15 cellular contexts compared by ENCODE assay signal in genomic region chr13:112766336-112766735, GRCh38.
"Had no signal": no experiment of that assay in that cellular context is flagged by ENCODE, and none has a peak within 500 bp of the region (broad histone marks: within the 10 kb centered on the region; RNA-seq: fewer than 3 reads in every experiment).

No MANE protein-coding gene starts in this region.

- H3K36me3 ChIP-seq: ovary, upper lobe of right lung had no signal

- H3K27ac ChIP-seq: esophagus muscularis mucosa, ovary, testis, upper lobe of right lung had no signal

- H3K4me3 Mint-ChIP-seq: activated naive CD8-positive, alpha-beta T cell; nephron; stimulated activated naive CD8-positive, alpha-beta T cell treated with anti-CD3 and anti-CD28 coated beads, Interleukin-15, amount 100 ng/mL, for 72 hours had no signal

- H3K9me3 Mint-ChIP-seq: nephron; stimulated activated naive CD8-positive, alpha-beta T cell treated with anti-CD3 and anti-CD28 coated beads, Interleukin-15, amount 100 ng/mL, for 72 hours had no signal

- H3K27me3 ChIP-seq: dorsolateral prefrontal cortex, esophagus muscularis mucosa, ovary, testis, upper lobe of right lung had no signal

- ATAC-seq: left colon; stimulated activated naive CD8-positive, alpha-beta T cell treated with anti-CD3 and anti-CD28 coated beads, Interleukin-15, amount 100 ng/mL, for 72 hours; upper lobe of right lung had no signal

- H3K9me3 ChIP-seq: esophagus muscularis mucosa, ovary, testis, upper lobe of right lung had no signal

- H3K27me3 Mint-ChIP-seq: activated naive CD8-positive, alpha-beta T cell; stimulated activated naive CD8-positive, alpha-beta T cell treated with anti-CD3 and anti-CD28 coated beads, Interleukin-15, amount 100 ng/mL, for 72 hours had no signal

- DNase-seq: activated CD4-positive, alpha-beta T cell treated with anti-CD3 and anti-CD28 coated beads for 1 hour; activated effector memory CD4-positive, alpha-beta T cell treated with Interleukin-2 at 50 U/mL for 16 hours; anterior cingulate cortex; dorsolateral prefrontal cortex; glutamatergic neuron; left colon; mammary epithelial cell; ovary; stimulated activated CD4-positive, alpha-beta T cell treated with anti-CD3 and anti-CD28 coated beads, Interleukin-2, amount 100 ng/mL, for 48 hours; stimulated activated naive CD8-positive, alpha-beta T cell treated with anti-CD3 and anti-CD28 coated beads, Interleukin-15, amount 100 ng/mL, for 72 hours; testis; upper lobe of right lung had no signal

- H3K4me3 ChIP-seq: dorsolateral prefrontal cortex, esophagus muscularis mucosa, ovary, testis, upper lobe of right lung had no signal

- H3K27ac Mint-ChIP-seq: activated naive CD8-positive, alpha-beta T cell had no signal
